ENCODE assay signal across 11 cellular contexts in the genomic region with DNA sequence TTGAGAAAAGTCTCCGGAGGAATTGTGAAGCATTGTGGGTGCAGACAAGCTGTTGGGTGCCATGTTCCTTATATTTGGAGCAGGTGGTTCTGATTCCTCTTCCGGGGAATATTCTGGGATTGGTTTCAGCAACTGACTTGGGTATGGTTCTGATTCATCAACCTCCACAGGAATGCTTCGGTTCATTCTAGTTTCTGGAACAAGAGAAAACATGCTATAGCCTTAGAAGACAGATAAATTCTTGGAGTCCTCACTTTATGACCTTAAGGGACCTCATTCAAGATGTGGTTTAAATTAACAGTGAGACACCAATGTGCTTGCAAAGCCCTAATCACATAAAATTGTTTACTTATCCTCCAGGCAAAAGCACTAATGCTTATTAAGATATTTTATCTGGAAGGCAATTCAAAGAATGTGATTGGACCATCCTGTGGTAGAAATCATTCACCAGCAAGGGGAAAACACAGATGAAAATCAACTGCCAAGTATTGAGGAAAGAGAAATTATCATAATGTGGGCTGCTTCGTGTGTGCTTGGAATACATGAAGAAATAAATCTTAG. TPM values are rescaled to one million over a fixed set of nuclear protein-coding genes. Genes with fewer than 3 reads are reported as not detected.
DNase-seq lines count a peak whose midpoint lies in the region; ATAC-seq and TF ChIP-seq lines count a peak whose summit lies in the region.
"Had no signal": no experiment of that assay in that cellular context is flagged by ENCODE, and none has a peak within 500 bp of the region (broad histone marks: within the 10 kb centered on the region; RNA-seq: fewer than 3 reads in every experiment).

No MANE protein-coding gene starts in this region.

- DNase-seq in cardiac muscle cell (ENCODE audit: low read depth in 1 of 2, low spot score in 1 of 2) (peak in 1 of 2 donors; percentile 56), left cardiac atrium (no peak), cardiac fibroblast (ENCODE audit: low read depth in 2 of 2) (peak; percentile 34 to 49), mesenchymal stem cell (peak; percentile 56), SHP77 (lab: John Stamatoyannopoulos, UW) (no peak), NCI-H510A treated with DMSO at 0.1 percent for 48 hours (lab: John Stamatoyannopoulos, UW) (no peak), iPS-NIHi7 (ENCODE audit: extremely low spot score) (no peak)
- DNase-seq: activated CD8-positive, alpha-beta T cell treated with anti-CD3 and anti-CD28 coated beads for 36 hours; immature natural killer cell; NCI-H1092 had no signal

- H3K4me3 ChIP-seq in cardiac muscle cell (no peak overlapping the region), cardiac fibroblast (replicated peaks in 1 of 2; ENCODE audit: low read depth in 2 of 2, low read length in 2 of 2) (no peak overlapping the region), mesenchymal stem cell (ENCODE audit: insufficient read depth in 1 of 2, low read depth in 1 of 2, low read length in 2 of 2) (peak overlapping the region in 1 of 2 experiments; percentile 32), urinary bladder (ENCODE audit: low read depth, low read length) (no peak overlapping the region)

- H3K4ac ChIP-seq in mesenchymal stem cell (ENCODE audit: low read depth in 1 of 2, low read length in 2 of 2): peak overlapping the region; percentile 47 to 64

- H2BK15ac ChIP-seq in mesenchymal stem cell (ENCODE audit: low read depth, poor library complexity, severe bottlenecking): peak overlapping the region; percentile 12

- no peak for TF ChIP-seq CTCF in cardiac muscle cell (IDR thresholded peaks at IDR 0.05; ENCODE audit: low read depth, low read length)
- no peak for TF ChIP-seq CTCF in cardiac fibroblast (IDR thresholded peaks at IDR 0.05; ENCODE audit: low read depth, low read length)

- no peak overlapping the region for H2AFZ ChIP-seq in mesenchymal stem cell (ENCODE audit: low read depth, low read length)

- no peak overlapping the region for H2AK5ac ChIP-seq in mesenchymal stem cell (ENCODE audit: low read length, severe bottlenecking)

- H2BK120ac ChIP-seq in mesenchymal stem cell (ENCODE audit: low read depth, low read length): peak overlapping the region; percentile 27

- 55% methylated on average over 4 of the region's 4 CpGs for WGBS in mesenchymal stem cell
- 27% methylated on average over 4 of the region's 4 CpGs for WGBS in urinary bladder

- H3K4me2 ChIP-seq in mesenchymal stem cell (ENCODE audit: low read length, poor library complexity, severe bottlenecking): peak overlapping the region; percentile 43

- H4K8ac ChIP-seq in mesenchymal stem cell (ENCODE audit: low read length): no peak overlapping the region

- H3K36me3 ChIP-seq in cardiac muscle cell (no peaks in the 10 kb centered on the region), mesenchymal stem cell (ENCODE audit: control insufficient read depth in 1 of 2, insufficient read depth in 2 of 2, low read depth in 1 of 2, low read length in 2 of 2) (peaks cover 0 to 68% of the 10 kb centered on the region in 2 experiments), urinary bladder (ENCODE audit: insufficient read depth) (no peaks in the 10 kb centered on the region)

- peak overlapping the region; percentile 82 for H3K9ac ChIP-seq in mesenchymal stem cell (ENCODE audit: low read length)

- peak overlapping the region; percentile 11 for H4K91ac ChIP-seq in mesenchymal stem cell (ENCODE audit: low read length)

- intact Hi-C loops in left cardiac atrium (cut with DNase I): no loop called here

- H3K27ac ChIP-seq in cardiac muscle cell (peak overlapping the region; percentile 66), mesenchymal stem cell (ENCODE audit: low read length, poor library complexity, severe bottlenecking) (peak overlapping the region; percentile 80), urinary bladder (ENCODE audit: low read depth) (peak overlapping the region; percentile 59)

- peaks cover 35% of the 10 kb centered on the region for H3K4me1 ChIP-seq in cardiac muscle cell (ENCODE audit: low read depth)
- H3K4me1 ChIP-seq in mesenchymal stem cell (ENCODE audit: control insufficient read depth, insufficient read depth, low read depth, low read length): peaks cover 15% of the 10 kb centered on the region
- peaks cover 2% of the 10 kb centered on the region for H3K4me1 ChIP-seq in urinary bladder (ENCODE audit: insufficient read depth)

- no peak for ATAC-seq in left cardiac atrium
- ATAC-seq: activated CD8-positive, alpha-beta T cell treated with anti-CD3 and anti-CD28 coated beads for 36 hours had no signal

- H3K18ac ChIP-seq in mesenchymal stem cell (ENCODE audit: low read depth in 1 of 2, low read length in 2 of 2): peak overlapping the region; percentile 86 to 90

- H2BK5ac ChIP-seq in mesenchymal stem cell (ENCODE audit: low read depth, low read length, poor library complexity, severe bottlenecking): no peak overlapping the region

- H3K27me3 ChIP-seq in cardiac muscle cell (no peaks in the 10 kb centered on the region), mesenchymal stem cell (ENCODE audit: control insufficient read depth in 1 of 2, insufficient read depth in 1 of 2, low read length in 2 of 2) (no peaks in the 10 kb centered on the region)

- H3K23ac ChIP-seq in mesenchymal stem cell (ENCODE audit: low read length in 2 of 2): no peak overlapping the region

- H3K14ac ChIP-seq in mesenchymal stem cell (ENCODE audit: low read length in 2 of 2): no peak overlapping the region

- H3K9me3 ChIP-seq in cardiac muscle cell (ENCODE audit: low read depth): no peaks in the 10 kb centered on the region
- H3K9me3 ChIP-seq in mesenchymal stem cell (ENCODE audit: control insufficient read depth, low read length): no peaks in the 10 kb centered on the region

- peak overlapping the region; percentile 75 to 87 for H2BK12ac ChIP-seq in mesenchymal stem cell (ENCODE audit: low read length in 2 of 2)

- H3K79me1 ChIP-seq in mesenchymal stem cell (replicated peaks; ENCODE audit: low read length, poor library complexity, severe bottlenecking): peaks cover 13% of the 10 kb centered on the region

RNA-seq across cellular contexts. Expression of a gene that starts 13.7 kb away (rescaled TPM):
- total RNA-seq in cardiac muscle cell (19.0 and 28.9 TPM in 2 replicates), left cardiac atrium (10 to 100 TPM; 11.2 to 13.2 TPM), urinary bladder (15.2 TPM)
- polyA plus RNA-seq in cardiac muscle cell (15.2 and 20.8 TPM in 2 replicates), urinary bladder (28.8 TPM)
- 12.5 TPM for polyA plus RNA-seq in mesenchymal stem cell (2013, experiment 1 of 2)
- 13.1 TPM for polyA plus RNA-seq in mesenchymal stem cell (2013, experiment 2 of 2)

Comparison
In these comparisons a context has a peak if more than half of its experiments do, and no peak if none do; other contexts are left out.
1. DNase-seq: peak in cardiac fibroblast (2 of 2) and mesenchymal stem cell (single experiment); none in left cardiac atrium (single experiment), SHP77 (0 of 2), NCI-H510A treated with DMSO at 0.1 percent for 48 hours (single experiment) and iPS-NIHi7 (single experiment).
2. Peak in every context shown above with its lines, with median percentiles within 50 percentile points of each other: H3K27ac ChIP-seq.